Comparison of ENCODE assay signal across 26 cellular contexts in genomic region chr2:239890347-239890746, GRCh38.
DNase-seq lines count a peak whose midpoint lies in the region; ATAC-seq and TF ChIP-seq lines count a peak whose summit lies in the region.
"Had no signal": no experiment of that assay in that cellular context is flagged by ENCODE, and none has a peak within 500 bp of the region (broad histone marks: within the 10 kb centered on the region; RNA-seq: fewer than 3 reads in every experiment).

No MANE protein-coding gene starts in this region.

- no peak overlapping the region for H3K4me2 ChIP-seq in H9 (ENCODE audit: insufficient read depth, insufficient read length, low read length)

- no peaks in the 10 kb centered on the region for H3K79me2 ChIP-seq in H9 (ENCODE audit: insufficient read depth, low read length)

- H3K9me3 Mint-ChIP-seq in H9 (peaks cover 18% of the 10 kb centered on the region in 2 experiments; a peak in 4 of 5 replicates), endodermal cell (peaks cover 13% of the 10 kb centered on the region), osteocyte (ENCODE audit: unreplicated experiment) (peaks cover 14% of the 10 kb centered on the region)

- H2BK20ac ChIP-seq in H9 (ENCODE audit: low read depth, low read length, poor library complexity, severe bottlenecking) = no peak overlapping the region

- H3K27ac Mint-ChIP-seq in H9 = no peak overlapping the region
- H3K27ac Mint-ChIP-seq in endodermal cell = no peak overlapping the region
- H3K27ac Mint-ChIP-seq in osteocyte (ENCODE audit: unreplicated experiment) = no peak overlapping the region
- H3K27ac Mint-ChIP-seq: B cell; CD8-positive, alpha-beta memory T cell had no signal

- TF ChIP-seq CTCF in H9 (conservative IDR thresholded peaks at IDR 0.05) = no peak
- TF ChIP-seq CTCF in endodermal cell (conservative IDR thresholded peaks at IDR 0.05) = no peak
- no peak for TF ChIP-seq CTCF in osteocyte (IDR thresholded peaks at IDR 0.05)

- H3K27me3 Mint-ChIP-seq in H9 (ENCODE audit: low read depth) = peaks cover 18% of the 10 kb centered on the region
- peaks cover 8% of the 10 kb centered on the region for H3K27me3 Mint-ChIP-seq in endodermal cell (ENCODE audit: insufficient read depth)
- peaks cover 13% of the 10 kb centered on the region for H3K27me3 Mint-ChIP-seq in osteocyte (ENCODE audit: unreplicated experiment)

- no peaks in the 10 kb centered on the region for H3K36me3 ChIP-seq in endodermal cell (ENCODE audit: control insufficient read depth, insufficient read depth, low read length)
- H3K36me3 ChIP-seq: SJCRH30 had no signal

- H3K4me1 ChIP-seq in H9 (ENCODE audit: insufficient read depth, low read length) = no peaks in the 10 kb centered on the region
- no peaks in the 10 kb centered on the region for H3K4me1 ChIP-seq in endodermal cell (ENCODE audit: control insufficient read depth, insufficient read depth, low read length)
- H3K4me1 ChIP-seq: SJCRH30 had no signal

- H3K56ac ChIP-seq in H9 (ENCODE audit: insufficient read length, low read depth, low read length) = no peak overlapping the region

- H3K79me1 ChIP-seq in H9 (ENCODE audit: insufficient read depth, low read depth, low read length, poor library complexity, severe bottlenecking) = no peaks in the 10 kb centered on the region

- H4K8ac ChIP-seq in H9 (replicated peaks; ENCODE audit: insufficient read length, low read depth, low read length) = no peak overlapping the region

- ATAC-seq in GM21447 (IDR thresholded peaks at IDR 0.05; ENCODE audit: unreplicated experiment) = no peak
- ATAC-seq: PC-3 had no signal

- no peaks in the 10 kb centered on the region for H3K23me2 ChIP-seq in H9 (ENCODE audit: insufficient read length, low read depth, low read length, poor library complexity, severe bottlenecking)

- WGBS in H9 (ENCODE audit: extremely low coverage, insufficient read length, low lambda C conversion rate) = no CpG with 5 or more reads among the region's 8 CpGs
- 95 to 98% methylated on average over 8 of the region's 8 CpGs for WGBS in endodermal cell (ENCODE audit: insufficient coverage in 1 of 2, insufficient read length in 1 of 2), 2 experiments

- no peak overlapping the region for H2BK120ac ChIP-seq in H9 (ENCODE audit: low read depth, low read length, poor library complexity, severe bottlenecking)

- peaks cover 4 to 6% of the 10 kb centered on the region in 2 experiments for H3K4me1 Mint-ChIP-seq in H9
- no peaks in the 10 kb centered on the region for H3K4me1 Mint-ChIP-seq in endodermal cell
- H3K4me1 Mint-ChIP-seq in osteocyte (ENCODE audit: unreplicated experiment) = no peaks in the 10 kb centered on the region
- H3K4me1 Mint-ChIP-seq: B cell; CD8-positive, alpha-beta memory T cell had no signal

- no peak overlapping the region for H2AFZ ChIP-seq in H9 (ENCODE audit: low read length)

- peaks cover 0 to 3% (median 0%) of the 10 kb centered on the region in 3 experiments; a peak in 2 of 7 replicates for H3K36me3 Mint-ChIP-seq in H9 (ENCODE audit: insufficient read depth in 1 of 3, low read depth in 3 of 3)
- no peaks in the 10 kb centered on the region for H3K36me3 Mint-ChIP-seq in endodermal cell (ENCODE audit: low read depth)
- no peaks in the 10 kb centered on the region for H3K36me3 Mint-ChIP-seq in osteocyte (ENCODE audit: unreplicated experiment)

- no peak overlapping the region for H3K18ac ChIP-seq in H9 (ENCODE audit: insufficient read length, low read depth, low read length)

- H3K14ac ChIP-seq in H9 (ENCODE audit: insufficient read depth, low read length) = no peak overlapping the region

- H3K4me3 ChIP-seq in endodermal cell (ENCODE audit: low read length) = no peak overlapping the region
- H3K4me3 ChIP-seq: SJCRH30 had no signal

- H3T11ph ChIP-seq in H9 (ENCODE audit: low read length) = no peak overlapping the region

- H3K27ac ChIP-seq in H9 (ENCODE audit: insufficient read length, low read depth, low read length) (no peak overlapping the region), endodermal cell (ENCODE audit: low read depth, low read length) (no peak overlapping the region)
- H3K27ac ChIP-seq: 22Rv1, C4-2B, SJCRH30 had no signal

- H3K4ac ChIP-seq in H9 (ENCODE audit: low read depth, low read length) = no peak overlapping the region

- no peak overlapping the region for H2BK5ac ChIP-seq in H9 (ENCODE audit: insufficient read length, low read length)

- H3K23ac ChIP-seq in H9 (ENCODE audit: insufficient read length, low read depth, low read length) = no peak overlapping the region

- no peak overlapping the region for H4K5ac ChIP-seq in H9 (ENCODE audit: insufficient read length, low read depth, low read length)

- no peaks in the 10 kb centered on the region for H4K20me1 ChIP-seq in H9 (ENCODE audit: control insufficient read depth, insufficient read depth, insufficient read length)

- H2AK5ac ChIP-seq in H9 (ENCODE audit: insufficient read length, low read length) = no peak overlapping the region

- H2BK15ac ChIP-seq in H9 (ENCODE audit: low read depth, low read length) = no peak overlapping the region

- no peaks in the 10 kb centered on the region for H3K9me3 ChIP-seq in H9 (ENCODE audit: control insufficient read depth, low read depth, low read length)
- H3K9me3 ChIP-seq in endodermal cell (ENCODE audit: control insufficient read depth, low read length) = peaks cover 7% of the 10 kb centered on the region
- H3K9me3 ChIP-seq: SJCRH30 had no signal

- no peak overlapping the region for H2BK12ac ChIP-seq in H9 (ENCODE audit: insufficient read length, low read depth, low read length)

- H3K9ac ChIP-seq in H9 (ENCODE audit: extremely low read depth, insufficient read length, low read length) (no peak overlapping the region), endodermal cell (ENCODE audit: extremely low read depth, low read length, poor library complexity, severe bottlenecking) (no peak overlapping the region)

- H3K4me3 Mint-ChIP-seq in H9 (no peak overlapping the region), endodermal cell (no peak overlapping the region), osteocyte (ENCODE audit: unreplicated experiment) (no peak overlapping the region)
- H3K4me3 Mint-ChIP-seq: B cell; CD8-positive, alpha-beta memory T cell had no signal

- DNase-seq in NCI-H146 (lab: John Stamatoyannopoulos, UW) (peak; percentile 3), NCI-H146 treated with DMSO at 0.1 percent for 48 hours (lab: John Stamatoyannopoulos, UW; ENCODE audit: unreplicated experiment) (no peak), H9 (peak; percentile 8), endodermal cell (peak; percentile 9), osteocyte (ENCODE audit: extremely low spot score, unreplicated experiment) (peak; percentile 53), DMS153 (lab: John Stamatoyannopoulos, UW) (no peak), NCI-H1436 treated with DMSO at 0.1 percent for 48 hours (lab: John Stamatoyannopoulos, UW) (no peak)
- DNase-seq: CD8-positive, alpha-beta memory T cell; DMS 273 treated with DMSO at 0.1 percent for 48 hours; DMS79 treated with DMSO at 0.1 percent for 48 hours; GF-D8; KBM-7; MM.1S; NCI-H1048; NCI-H1417; NCI-H187 treated with DMSO at 0.1 percent for 48 hours; NCI-H2171 treated with DMSO at 0.1 percent for 48 hours; NCI-H345; NCI-H510A treated with DMSO at 0.1 percent for 48 hours; NCI-H774; PC-3; SJCRH30 had no signal

- H3K27me3 ChIP-seq in H9 (ENCODE audit: insufficient read depth, low read length) = no peaks in the 10 kb centered on the region
- no peaks in the 10 kb centered on the region for H3K27me3 ChIP-seq in endodermal cell (ENCODE audit: control insufficient read depth, insufficient read depth, low read length, poor library complexity, severe bottlenecking)
- H3K27me3 ChIP-seq: SJCRH30 had no signal

- no peak overlapping the region for H4K91ac ChIP-seq in H9 (ENCODE audit: insufficient read length, low read depth, low read length)

Comparison
In these comparisons a context has a peak if more than half of its experiments do, and no peak if none do; other contexts are left out.
1. DNase-seq: peak in NCI-H146 (single experiment), H9 (single experiment), endodermal cell (single experiment) and osteocyte (single experiment); none in NCI-H146 treated with DMSO at 0.1 percent for 48 hours (single experiment), DMS153 (single experiment) and NCI-H1436 treated with DMSO at 0.1 percent for 48 hours (single experiment).